18 cellular contexts compared by ENCODE assay signal in the genomic region with DNA sequence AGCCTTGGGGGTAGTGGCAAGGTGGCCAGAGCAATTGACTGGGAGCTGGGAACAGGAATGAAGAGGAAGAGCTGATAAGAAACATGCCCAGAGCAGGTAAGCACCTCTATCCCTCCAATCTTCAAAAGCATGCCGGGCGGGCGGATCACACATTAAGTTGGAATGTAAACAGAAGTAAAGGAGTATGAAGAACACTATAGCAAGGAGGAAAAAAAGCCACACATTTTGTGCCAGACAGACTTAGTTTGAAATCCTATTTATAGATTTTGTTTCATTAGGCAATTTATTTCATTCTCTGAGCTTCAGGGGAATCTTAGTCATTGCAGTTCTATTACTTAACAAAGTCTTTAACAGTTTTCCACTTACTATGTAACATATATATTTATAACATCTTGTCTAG.
DNase-seq lines count a peak whose midpoint lies in the region; ATAC-seq, FAIRE-seq and TF ChIP-seq lines count a peak whose summit lies in the region.
"Had no signal": no experiment of that assay in that cellular context is flagged by ENCODE, and none has a peak within 500 bp of the region (broad histone marks: within the 10 kb centered on the region; RNA-seq: fewer than 3 reads in every experiment).

No MANE protein-coding gene starts in this region.

- ATAC-seq in HG02885 (IDR thresholded peaks at IDR 0.05; ENCODE audit: poor library complexity, unreplicated experiment) (no peak), T-helper 17 cell (no peak), GM18861 (IDR thresholded peaks at IDR 0.05; ENCODE audit: unreplicated experiment) (no peak)
- ATAC-seq in stimulated activated naive CD8-positive, alpha-beta T cell treated with anti-CD3 and anti-CD28 coated beads, Interleukin-15, amount 100 ng/mL, for 72 hours: no peak
- ATAC-seq: left lobe of liver; natural killer cell treated with Interleukin-12 subunit alpha and Interleukin-12 subunit beta and Interleukin-15 and Interleukin-18, amount 100 ng/mL, for 72 hours had no signal

- H4K20me1 ChIP-seq in astrocyte (ENCODE audit: insufficient read depth, low read length): no peaks in the 10 kb centered on the region

- H3K4me1 Mint-ChIP-seq in HFFc6 (ENCODE audit: low read depth) (peaks cover 34% of the 10 kb centered on the region), astrocyte (ENCODE audit: low read depth, unreplicated experiment) (peaks cover 39% of the 10 kb centered on the region), T-helper 17 cell (peaks cover 2% of the 10 kb centered on the region)
- no peaks in the 10 kb centered on the region for H3K4me1 Mint-ChIP-seq in stimulated activated naive CD8-positive, alpha-beta T cell treated with anti-CD3 and anti-CD28 coated beads, Interleukin-15, amount 100 ng/mL, for 72 hours
- H3K4me1 Mint-ChIP-seq: activated naive CD8-positive, alpha-beta T cell treated with anti-CD3 and anti-CD28 coated beads for 36 hours; B cell; central memory CD8-positive, alpha-beta T cell had no signal

- H3K9me3 Mint-ChIP-seq in HFFc6: no peaks in the 10 kb centered on the region
- no peaks in the 10 kb centered on the region for H3K9me3 Mint-ChIP-seq in astrocyte (ENCODE audit: unreplicated experiment)
- H3K9me3 Mint-ChIP-seq in stimulated activated naive CD8-positive, alpha-beta T cell treated with anti-CD3 and anti-CD28 coated beads, Interleukin-15, amount 100 ng/mL, for 72 hours: no peaks in the 10 kb centered on the region
- H3K9me3 Mint-ChIP-seq: activated naive CD8-positive, alpha-beta T cell treated with anti-CD3 and anti-CD28 coated beads for 36 hours; natural killer cell treated with Interleukin-12 subunit alpha and Interleukin-12 subunit beta and Interleukin-15 and Interleukin-18, amount 100 ng/mL, for 72 hours had no signal

- peak overlapping the region; percentile 48 for H3K27ac ChIP-seq in astrocyte (ENCODE audit: low read depth, low read length)
- H3K27ac ChIP-seq in stomach: peak overlapping the region in 1 of 5 donors; percentile 40

- H3K4me3 Mint-ChIP-seq in HFFc6 (no peak overlapping the region), astrocyte (ENCODE audit: unreplicated experiment) (no peak overlapping the region), T-helper 17 cell (no peak overlapping the region)
- no peak overlapping the region for H3K4me3 Mint-ChIP-seq in stimulated activated naive CD8-positive, alpha-beta T cell treated with anti-CD3 and anti-CD28 coated beads, Interleukin-15, amount 100 ng/mL, for 72 hours
- H3K4me3 Mint-ChIP-seq: activated naive CD8-positive, alpha-beta T cell treated with anti-CD3 and anti-CD28 coated beads for 36 hours; B cell; central memory CD8-positive, alpha-beta T cell; natural killer cell treated with Interleukin-12 subunit alpha and Interleukin-12 subunit beta and Interleukin-15 and Interleukin-18, amount 100 ng/mL, for 72 hours had no signal

- no peak overlapping the region for H2AFZ ChIP-seq in astrocyte (ENCODE audit: low read depth, low read length)

- TF ChIP-seq CTCF in HFFc6 (IDR thresholded peaks at IDR 0.05) (no peak), astrocyte (IDR thresholded peaks at IDR 0.05; ENCODE audit: insufficient read depth, low read depth, low read length) (no peak), stomach (IDR thresholded peaks at IDR 0.05) (no peak)

- WGBS in stomach, 5 donors: 34 to 73% (median 36%) methylated on average over 3 of the region's 3 CpGs

- no peaks in the 10 kb centered on the region for H3K36me3 ChIP-seq in astrocyte (ENCODE audit: insufficient read depth, low read length)
- H3K36me3 ChIP-seq in stomach: no peaks in the 10 kb centered on the region
- H3K36me3 ChIP-seq: thoracic aorta had no signal

- H3K36me3 Mint-ChIP-seq in HFFc6 (ENCODE audit: low read depth) (no peaks in the 10 kb centered on the region), astrocyte (ENCODE audit: low read depth, unreplicated experiment) (no peaks in the 10 kb centered on the region), T-helper 17 cell (ENCODE audit: low read depth) (no peaks in the 10 kb centered on the region)
- H3K36me3 Mint-ChIP-seq: activated naive CD8-positive, alpha-beta T cell treated with anti-CD3 and anti-CD28 coated beads for 36 hours; natural killer cell treated with Interleukin-12 subunit alpha and Interleukin-12 subunit beta and Interleukin-15 and Interleukin-18, amount 100 ng/mL, for 72 hours had no signal

- no peak for FAIRE-seq in astrocyte (lab: Jason Lieb, UNC)
- FAIRE-seq: H1 had no signal

- no peak for TF ChIP-seq EP300 in stomach (IDR thresholded peaks at IDR 0.05)

- H3K27me3 ChIP-seq in astrocyte (ENCODE audit: insufficient read depth, low read length) (no peaks in the 10 kb centered on the region), stomach (no peaks in the 10 kb centered on the region)

- H3K9ac ChIP-seq in astrocyte (ENCODE audit: low read length): no peak overlapping the region

- no peak for TF ChIP-seq POLR2A in stomach (IDR thresholded peaks at IDR 0.05)

- no peak overlapping the region for H3K27ac Mint-ChIP-seq in HFFc6
- H3K27ac Mint-ChIP-seq in astrocyte (ENCODE audit: unreplicated experiment): peak overlapping the region; percentile 60
- no peak overlapping the region for H3K27ac Mint-ChIP-seq in stimulated activated naive CD8-positive, alpha-beta T cell treated with anti-CD3 and anti-CD28 coated beads, Interleukin-15, amount 100 ng/mL, for 72 hours
- no peak overlapping the region for H3K27ac Mint-ChIP-seq in T-helper 17 cell
- H3K27ac Mint-ChIP-seq: activated naive CD8-positive, alpha-beta T cell treated with anti-CD3 and anti-CD28 coated beads for 36 hours; B cell; natural killer cell treated with Interleukin-12 subunit alpha and Interleukin-12 subunit beta and Interleukin-15 and Interleukin-18, amount 100 ng/mL, for 72 hours had no signal

- H3K79me2 ChIP-seq in astrocyte (ENCODE audit: insufficient read depth, low read length): no peaks in the 10 kb centered on the region

- DNase-seq in HFFc6 (peak; percentile 2), astrocyte (ENCODE audit: low read depth) (peak; percentile 87), islet precursor cell (peak; percentile 94), stomach (peak; percentile 87), T-helper 17 cell (no peak)
- DNase-seq in stimulated activated naive CD8-positive, alpha-beta T cell treated with anti-CD3 and anti-CD28 coated beads, Interleukin-15, amount 100 ng/mL, for 72 hours: no peak
- DNase-seq: activated CD4-positive, alpha-beta T cell treated with anti-CD3 and anti-CD28 coated beads, Interleukin-2, amount 50 U/mL, for 1 hour; activated naive CD8-positive, alpha-beta T cell treated with anti-CD3 and anti-CD28 coated beads for 36 hours; NCI-H1105 treated with DMSO at 0.1 percent for 48 hours; NK-92 treated with Interleukin-12 subunit alpha and Interleukin-12 subunit beta, amount 100 ng/mL, for 24 hours had no signal

- peak overlapping the region; percentile 35 for H3K4me2 ChIP-seq in astrocyte (ENCODE audit: low read length)

- intact Hi-C loops in stomach (cut with DNase I; ENCODE audit: low total_unique reads): no loop called here

- H3K4me1 ChIP-seq in astrocyte (ENCODE audit: insufficient read depth, low read length) (peaks cover 16% of the 10 kb centered on the region), stomach (peaks cover 0 to 29% (median 14%) of the 10 kb centered on the region in 4 donors)

- H3K4me3 ChIP-seq in astrocyte (ENCODE audit: insufficient read depth, low read depth, low read length) (no peak overlapping the region), stomach (no peak overlapping the region)
- H3K4me3 ChIP-seq: thoracic aorta had no signal

- H3K9me3 ChIP-seq in astrocyte (ENCODE audit: insufficient read depth, low read depth, low read length) (no peaks in the 10 kb centered on the region), stomach (no peaks in the 10 kb centered on the region), T-helper 17 cell (ENCODE audit: control insufficient read depth, low read length, poor library complexity, severe bottlenecking) (no peaks in the 10 kb centered on the region)
- H3K9me3 ChIP-seq: thoracic aorta had no signal

- H3K27me3 Mint-ChIP-seq in HFFc6 (ENCODE audit: insufficient read depth) (peaks cover 1% of the 10 kb centered on the region), astrocyte (ENCODE audit: low read depth, unreplicated experiment) (no peaks in the 10 kb centered on the region), T-helper 17 cell (peaks cover 22% of the 10 kb centered on the region)
- peaks cover 32% of the 10 kb centered on the region for H3K27me3 Mint-ChIP-seq in stimulated activated naive CD8-positive, alpha-beta T cell treated with anti-CD3 and anti-CD28 coated beads, Interleukin-15, amount 100 ng/mL, for 72 hours
- H3K27me3 Mint-ChIP-seq: B cell had no signal

Comparison
In these comparisons a context has a peak if more than half of its experiments do, and no peak if none do; other contexts are left out.
1. DNase-seq: peak in HFFc6 (single experiment), astrocyte (single experiment), islet precursor cell (single experiment) and stomach (single experiment); none in stimulated activated naive CD8-positive, alpha-beta T cell treated with anti-CD3 and anti-CD28 coated beads, Interleukin-15, amount 100 ng/mL, for 72 hours (0 of 2) and T-helper 17 cell (0 of 3).